ENCODE assay signal across 14 cellular contexts in the genomic region with DNA sequence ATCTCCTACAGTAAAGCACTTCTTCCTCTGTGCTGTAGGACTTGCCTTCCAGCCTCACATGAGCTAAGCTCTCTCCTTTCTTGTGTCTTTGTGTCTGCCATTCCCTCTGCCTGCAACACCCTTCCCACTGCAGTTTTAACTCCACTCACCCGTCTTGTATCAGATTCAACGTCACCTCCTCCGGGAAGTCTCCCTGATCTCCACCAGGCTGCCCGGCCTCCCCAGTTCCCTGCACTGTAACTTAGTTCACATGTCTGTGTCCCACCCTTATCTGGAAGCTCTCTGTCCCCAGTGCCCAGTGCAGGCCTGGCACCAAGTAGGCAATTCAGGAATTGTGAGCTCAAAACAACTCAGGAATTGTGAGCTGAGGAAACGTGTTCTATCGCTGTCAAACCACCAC.
DNase-seq lines count a peak whose midpoint lies in the region; ATAC-seq and TF ChIP-seq lines count a peak whose summit lies in the region.
"Had no signal": no experiment of that assay in that cellular context is flagged by ENCODE, and none has a peak within 500 bp of the region (broad histone marks: within the 10 kb centered on the region; RNA-seq: fewer than 3 reads in every experiment).

No MANE protein-coding gene starts in this region.

- no peak for TF ChIP-seq CTCF in chondrocyte (IDR thresholded peaks at IDR 0.05)
- no peak for TF ChIP-seq CTCF in neural progenitor cell (IDR thresholded peaks at IDR 0.05)
- no peak for TF ChIP-seq CTCF in suprapubic skin (IDR thresholded peaks at IDR 0.05)

- H3K4me3 ChIP-seq in neural progenitor cell (no peak overlapping the region), suprapubic skin (no peak overlapping the region)

- H3K4me2 ChIP-seq in neural progenitor cell: no peak overlapping the region
- H3K4me2 ChIP-seq: KMS-11 had no signal

- no peak overlapping the region for H3K27ac Mint-ChIP-seq in activated naive CD4-positive, alpha-beta T cell treated with anti-CD3 and anti-CD28 coated beads, Interleukin-2, amount 10 ng/mL, durations not matched to agents 7 days and 5 days
- H3K27ac Mint-ChIP-seq in chondrocyte (ENCODE audit: unreplicated experiment) (no peak overlapping the region), neural progenitor cell (peak overlapping the region; percentile 36)
- H3K27ac Mint-ChIP-seq: HFFc6 had no signal

- WGBS in suprapubic skin: 86% methylated on average over 6 of the region's 6 CpGs

- peak; percentile 4 for DNase-seq in activated naive CD4-positive, alpha-beta T cell treated with anti-CD3 and anti-CD28 coated beads, Interleukin-2, amount 10 ng/mL, durations not matched to agents 7 days and 5 days
- no peak for DNase-seq in activated naive CD4-positive, alpha-beta T cell (lab: John Stamatoyannopoulos, UW)
- peak; percentile 32 for DNase-seq in chondrocyte (ENCODE audit: low spot score)
- no peak for DNase-seq in neural progenitor cell (ENCODE audit: low spot score)
- peak; percentile 36 to 43 for DNase-seq in suprapubic skin (ENCODE audit: low spot score in 2 of 2)
- no peak for DNase-seq in NCI-H1694 (lab: John Stamatoyannopoulos, UW)
- DNase-seq: C1 segment of cervical spinal cord, HFFc6, MM.1S, NCI-H2029, NCI-H510A treated with DMSO at 0.1 percent for 48 hours had no signal

- no peak overlapping the region for H2AFZ ChIP-seq in neural progenitor cell (replicated peaks)

- CTCF ChIA-PET in activated naive CD4-positive, alpha-beta T cell treated with anti-CD3 and anti-CD28 coated beads, Interleukin-2, amount 10 ng/mL, durations not matched to agents 7 days and 5 days (lab: Charles Lee): no interaction called here

- H3K27me3 ChIP-seq in neural progenitor cell: no peaks in the 10 kb centered on the region
- no peaks in the 10 kb centered on the region for H3K27me3 ChIP-seq in suprapubic skin

- no peak for TF ChIP-seq EP300 in suprapubic skin (IDR thresholded peaks at IDR 0.05)

- H3K4me3 Mint-ChIP-seq in activated naive CD4-positive, alpha-beta T cell treated with anti-CD3 and anti-CD28 coated beads, Interleukin-2, amount 10 ng/mL, durations not matched to agents 7 days and 5 days: no peak overlapping the region
- H3K4me3 Mint-ChIP-seq in chondrocyte (ENCODE audit: unreplicated experiment) (no peak overlapping the region), neural progenitor cell (peak overlapping the region; percentile 6)
- H3K4me3 Mint-ChIP-seq: HFFc6 had no signal

- H3K36me3 ChIP-seq in neural progenitor cell (no peaks in the 10 kb centered on the region), suprapubic skin (no peaks in the 10 kb centered on the region)

- H3F3A ChIP-seq in neural progenitor cell (ENCODE audit: low read depth): no peaks in the 10 kb centered on the region

- H4K20me1 ChIP-seq in neural progenitor cell (ENCODE audit: low read depth): no peaks in the 10 kb centered on the region

- H3K27ac ChIP-seq in neural progenitor cell (no peak overlapping the region), suprapubic skin (no peak overlapping the region)
- H3K27ac ChIP-seq: KMS-11 had no signal

- no peak overlapping the region for H3K9ac ChIP-seq in neural progenitor cell
- H3K9ac ChIP-seq: KMS-11 had no signal

- H3K36me3 Mint-ChIP-seq in activated naive CD4-positive, alpha-beta T cell treated with anti-CD3 and anti-CD28 coated beads, Interleukin-2, amount 10 ng/mL, durations not matched to agents 7 days and 5 days: no peaks in the 10 kb centered on the region
- H3K36me3 Mint-ChIP-seq in chondrocyte (ENCODE audit: low read depth): peaks cover under 1% of the 10 kb centered on the region
- no peaks in the 10 kb centered on the region for H3K36me3 Mint-ChIP-seq in neural progenitor cell

- peaks cover 15% of the 10 kb centered on the region for H3K27me3 Mint-ChIP-seq in activated naive CD4-positive, alpha-beta T cell treated with anti-CD3 and anti-CD28 coated beads, Interleukin-2, amount 10 ng/mL, durations not matched to agents 7 days and 5 days
- H3K27me3 Mint-ChIP-seq in chondrocyte (ENCODE audit: low read depth): no peaks in the 10 kb centered on the region
- H3K27me3 Mint-ChIP-seq in neural progenitor cell (ENCODE audit: insufficient read depth, low read depth): peaks cover 7% of the 10 kb centered on the region

- no peaks in the 10 kb centered on the region for H3K9me3 ChIP-seq in neural progenitor cell (ENCODE audit: low read depth)
- H3K9me3 ChIP-seq in suprapubic skin: no peaks in the 10 kb centered on the region

- no peak for TF ChIP-seq POLR2A in suprapubic skin (IDR thresholded peaks at IDR 0.05)

- H3K4me1 ChIP-seq in neural progenitor cell (no peaks in the 10 kb centered on the region), suprapubic skin (no peaks in the 10 kb centered on the region)

- H3K4me1 Mint-ChIP-seq in activated naive CD4-positive, alpha-beta T cell treated with anti-CD3 and anti-CD28 coated beads, Interleukin-2, amount 10 ng/mL, durations not matched to agents 7 days and 5 days: no peaks in the 10 kb centered on the region
- H3K4me1 Mint-ChIP-seq in chondrocyte (ENCODE audit: low read depth): peaks cover 43% of the 10 kb centered on the region
- H3K4me1 Mint-ChIP-seq in neural progenitor cell: peaks cover 34% of the 10 kb centered on the region

- no peaks in the 10 kb centered on the region for H3K9me3 Mint-ChIP-seq in activated naive CD4-positive, alpha-beta T cell treated with anti-CD3 and anti-CD28 coated beads, Interleukin-2, amount 10 ng/mL, durations not matched to agents 7 days and 5 days
- H3K9me3 Mint-ChIP-seq in chondrocyte (ENCODE audit: low read depth) (no peaks in the 10 kb centered on the region), neural progenitor cell (no peaks in the 10 kb centered on the region)
- H3K9me3 Mint-ChIP-seq: HFFc6 had no signal

- no peaks in the 10 kb centered on the region for H3K79me2 ChIP-seq in neural progenitor cell (ENCODE audit: low read depth)

- no peak for ATAC-seq in GM21390 (IDR thresholded peaks at IDR 0.05; ENCODE audit: unreplicated experiment)
- ATAC-seq in HG02642 (IDR thresholded peaks at IDR 0.05; ENCODE audit: poor library complexity, unreplicated experiment): no peak

Comparison
In these comparisons a context has a peak if more than half of its experiments do, and no peak if none do; other contexts are left out.
1. DNase-seq: peak in activated naive CD4-positive, alpha-beta T cell treated with anti-CD3 and anti-CD28 coated beads, Interleukin-2, amount 10 ng/mL, durations not matched to agents 7 days and 5 days (single experiment), chondrocyte (single experiment) and suprapubic skin (2 of 2); none in activated naive CD4-positive, alpha-beta T cell (0 of 4), neural progenitor cell (single experiment) and NCI-H1694 (single experiment).